In the genomic region with DNA sequence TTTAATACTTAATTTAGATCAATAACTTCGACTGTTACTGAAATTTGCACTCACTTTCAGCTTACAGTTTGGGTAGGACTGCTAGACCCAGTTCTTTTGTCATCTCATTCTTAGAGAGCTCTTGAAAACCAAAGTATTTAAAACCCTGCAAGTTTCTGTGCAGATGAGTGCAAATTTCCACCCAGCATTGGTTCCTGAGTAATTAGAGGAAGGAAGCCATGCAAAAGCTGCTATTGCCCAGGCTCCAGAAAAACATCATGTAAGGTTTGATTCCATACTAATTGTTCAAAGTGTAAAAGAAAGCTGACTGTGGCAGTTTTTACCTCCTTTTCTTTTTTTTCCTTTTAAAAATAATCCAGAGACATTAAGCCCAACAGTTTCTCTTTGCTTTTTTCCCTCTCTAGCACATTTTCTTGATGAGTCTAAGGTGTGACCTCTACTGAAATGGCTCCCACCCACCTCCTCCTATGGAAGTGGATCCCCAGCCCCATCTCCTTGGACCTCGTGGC, we compare ENCODE assay signal across 17 cellular contexts. TPM values are rescaled to one million over a fixed set of nuclear protein-coding genes. Genes with fewer than 3 reads are reported as not detected.
A peak's percentile ranks its signal among the peaks of the same experiment; 100 is the strongest.
DNase-seq lines count a peak whose midpoint lies in the region; ATAC-seq and TF ChIP-seq lines count a peak whose summit lies in the region.
"Had no signal": no experiment of that assay in that cellular context is flagged by ENCODE, and none has a peak within 500 bp of the region (broad histone marks: within the 10 kb centered on the region; RNA-seq: fewer than 3 reads in every experiment).

No MANE protein-coding gene starts in this region.

- H3K4me3 ChIP-seq in ACC112 (ENCODE audit: low read depth, low read length) (no peak overlapping the region), dorsolateral prefrontal cortex (peak overlapping the region in 1 of 59 donors; percentile 23), Peyer's patch (no peak overlapping the region)
- H3K4me3 ChIP-seq: GM23248 had no signal

- peak overlapping the region; percentile 100 for H3K27ac ChIP-seq in ACC112 (ENCODE audit: low read depth, low read length)
- H3K27ac ChIP-seq in dorsolateral prefrontal cortex: peak overlapping the region in 56 of 59 donors; percentile 9 to 98 (median 88)
- H3K27ac ChIP-seq in Peyer's patch: peak overlapping the region in 2 of 4 donors; percentile 79 to 87

- peaks cover 13% of the 10 kb centered on the region for H3K79me2 ChIP-seq in ACC112 (ENCODE audit: control insufficient read depth, insufficient read depth, low read length, unreplicated experiment)

- H3K27ac Mint-ChIP-seq in progenitor cell of endocrine pancreas: peak overlapping the region; percentile 16

- H2AFZ ChIP-seq in ACC112 (ENCODE audit: low read length, unreplicated experiment): no peak overlapping the region
- H2AFZ ChIP-seq: GM23248 had no signal

- no peaks in the 10 kb centered on the region for H3K27me3 Mint-ChIP-seq in progenitor cell of endocrine pancreas

- peaks cover 50% of the 10 kb centered on the region for H3K4me1 Mint-ChIP-seq in progenitor cell of endocrine pancreas (ENCODE audit: low read depth)

- no peak for TF ChIP-seq POLR2A in Peyer's patch (IDR thresholded peaks at IDR 0.05)

- H3K27me3 ChIP-seq in ACC112 (ENCODE audit: insufficient read depth, low read length) (no peaks in the 10 kb centered on the region), dorsolateral prefrontal cortex (no peaks in the 10 kb centered on the region), Peyer's patch (no peaks in the 10 kb centered on the region)
- H3K27me3 ChIP-seq: BE2C had no signal

- H3K9me3 ChIP-seq in Peyer's patch: no peaks in the 10 kb centered on the region
- H3K9me3 ChIP-seq: BE2C had no signal

- no peaks in the 10 kb centered on the region for H3K9me3 Mint-ChIP-seq in progenitor cell of endocrine pancreas (ENCODE audit: low read depth)
- H3K9me3 Mint-ChIP-seq: activated naive CD4-positive, alpha-beta T cell treated with anti-CD3 and anti-CD28 coated beads, Interleukin-2, amount 50 U/mL, for 72 hours had no signal

- peaks cover 14% of the 10 kb centered on the region; the same call in 1 of the 2 replicates for H3K36me3 ChIP-seq in ACC112 (ENCODE audit: insufficient read depth, low read length)
- peaks cover 0 to 41% (median 0%) of the 10 kb centered on the region in 3 donors for H3K36me3 ChIP-seq in Peyer's patch

- peaks cover 17% of the 10 kb centered on the region for H3K36me3 Mint-ChIP-seq in progenitor cell of endocrine pancreas (ENCODE audit: insufficient read depth)

- TF ChIP-seq CTCF in dorsolateral prefrontal cortex (IDR thresholded peaks at IDR 0.05 in 54 of 56, conservative IDR thresholded peaks at IDR 0.05 in 2 of 56; ENCODE audit: low read depth in 1 of 56, partially characterized antibody in 56 of 56) (no peak), progenitor cell of endocrine pancreas (IDR thresholded peaks at IDR 0.05; ENCODE audit: unreplicated experiment) (no peak), Peyer's patch (IDR thresholded peaks at IDR 0.05) (no peak)

- no peak for ATAC-seq in HG03095 (IDR thresholded peaks at IDR 0.05; ENCODE audit: unreplicated experiment)
- ATAC-seq: Panc1 had no signal

- DNase-seq in MV-4-11 (lab: John Stamatoyannopoulos, UW) (peak; percentile 14), dorsolateral prefrontal cortex (no peak), progenitor cell of endocrine pancreas (ENCODE audit: low spot score, unreplicated experiment) (no peak), Peyer's patch (no peak), foreskin melanocyte (no peak), GM19238 (ENCODE audit: insufficient read length, low spot score) (no peak)
- DNase-seq: BE2C, EL, GM23248, kidney glomerular epithelial cell, NCI-H1105 treated with DMSO at 0.1 percent for 48 hours, NCI-H446 treated with DMSO at 0.1 percent for 48 hours, T1000 had no signal

- H3K4me3 Mint-ChIP-seq in progenitor cell of endocrine pancreas (ENCODE audit: low read depth): no peak overlapping the region

- intact Hi-C loops in dorsolateral prefrontal cortex (cut with DNase I): no loop called here

- H3K4me1 ChIP-seq in ACC112 (ENCODE audit: control insufficient read depth, insufficient read depth, low read length, unreplicated experiment) (peaks cover 62% of the 10 kb centered on the region), Peyer's patch (peaks cover 0 to 73% (median 5%) of the 10 kb centered on the region in 4 donors)
- H3K4me1 ChIP-seq: BE2C had no signal

RNA-seq across cellular contexts. Expression of gene ABHD2, which starts 30.3 kb away (rescaled TPM):
- 100 to 1,000 TPM in 119 of 120 experiments, 10 to 100 TPM in 1; 89.8 to 236 (median 169) TPM for total RNA-seq in dorsolateral prefrontal cortex
- 53.1 and 54.4 TPM in 2 replicates for total RNA-seq in progenitor cell of endocrine pancreas
- total RNA-seq in Peyer's patch: 100 to 1,000 TPM in 3 of 4 donors, 10 to 100 TPM in 1; 75.9 to 190 (median 121) TPM
